In genomic region chr12:2892246-2892645, GRCh38 we compare ENCODE assay signal across 12 cellular contexts. TPM values are rescaled to one million over a fixed set of nuclear protein-coding genes. Genes with fewer than 3 reads are reported as not detected.
DNase-seq lines count a peak whose midpoint lies in the region; ATAC-seq and TF ChIP-seq lines count a peak whose summit lies in the region.
"Had no signal": no experiment of that assay in that cellular context is flagged by ENCODE, and none has a peak within 500 bp of the region (broad histone marks: within the 10 kb centered on the region; RNA-seq: fewer than 3 reads in every experiment).

No MANE protein-coding gene starts in this region.

- H3K27ac ChIP-seq in SJCRH30 (no peak overlapping the region), fibroblast of lung (ENCODE audit: insufficient read depth, low read length) (peak overlapping the region; percentile 92), smooth muscle cell (ENCODE audit: low read depth) (peak overlapping the region; percentile 85)

- DNase-seq in activated CD8-positive, alpha-beta memory T cell treated with anti-CD3 and anti-CD28 coated beads, Interleukin-2, amount 10 ng/mL, durations not matched to agents 7 days and 5 days = no peak
- DNase-seq in activated CD8-positive, alpha-beta memory T cell treated with anti-CD3 and anti-CD28 coated beads, Interleukin-2, amount 50 U/mL, for 4 hours = no peak
- DNase-seq in SJCRH30 = no peak
- DNase-seq in fibroblast of lung (ENCODE audit: low read depth in 2 of 2) = peak in 1 of 2 donors; percentile 28
- DNase-seq in smooth muscle cell (lab: John Stamatoyannopoulos, UW; ENCODE audit: unreplicated experiment) = no peak
- no peak for DNase-seq in activated CD8-positive, alpha-beta memory T cell treated with anti-CD3 and anti-CD28 coated beads for 24 hours
- no peak for DNase-seq in central memory CD4-positive, alpha-beta T cell
- DNase-seq: activated gamma-delta T cell, NCI-H1436 treated with DMSO at 0.1 percent for 48 hours had no signal

- peak overlapping the region; percentile 77 for H3K4me3 ChIP-seq in SJCRH30
- peak overlapping the region; percentile 80 to 92 (median 90) for H3K4me3 ChIP-seq in fibroblast of lung (replicated peaks in 1 of 4; ENCODE audit: control extremely low read depth in 1 of 4, insufficient read depth in 1 of 4, low read depth in 3 of 4, low read length in 4 of 4)
- peak overlapping the region; percentile 74 for H3K4me3 ChIP-seq in smooth muscle cell

- TF ChIP-seq CTCF in fibroblast of lung (conservative IDR thresholded peaks at IDR 0.05 in 1 of 2, IDR thresholded peaks at IDR 0.05 in 1 of 2; ENCODE audit: low read depth in 1 of 2, low read length in 2 of 2) (no peak), smooth muscle cell (IDR thresholded peaks at IDR 0.05; ENCODE audit: borderline replicate concordance, insufficient read depth, poor library complexity, severe bottlenecking) (no peak)

- peaks cover 46% of the 10 kb centered on the region for H3K79me2 ChIP-seq in fibroblast of lung (ENCODE audit: control insufficient read depth, insufficient read depth, low read length)
- peaks cover 55% of the 10 kb centered on the region for H3K79me2 ChIP-seq in smooth muscle cell (ENCODE audit: low read depth)

- H3K36me3 Mint-ChIP-seq in activated CD8-positive, alpha-beta memory T cell treated with anti-CD3 and anti-CD28 coated beads, Interleukin-2, amount 10 ng/mL, durations not matched to agents 7 days and 5 days = peaks cover 14% of the 10 kb centered on the region

- 90% methylated on average over 12 of the region's 12 CpGs for WGBS in smooth muscle cell (ENCODE audit: low lambda C conversion rate)

- no peak for ATAC-seq in activated CD8-positive, alpha-beta memory T cell treated with anti-CD3 and anti-CD28 coated beads, Interleukin-2, amount 10 ng/mL, durations not matched to agents 7 days and 5 days
- ATAC-seq in HG03139 (IDR thresholded peaks at IDR 0.05; ENCODE audit: unreplicated experiment) = no peak

- H3K4me1 ChIP-seq in SJCRH30 = peaks cover 5% of the 10 kb centered on the region; the same call in 1 of the 2 replicates
- peaks cover 5% of the 10 kb centered on the region for H3K4me1 ChIP-seq in fibroblast of lung (ENCODE audit: control insufficient read depth, extremely low read depth, insufficient read depth, low read length)
- H3K4me1 ChIP-seq in smooth muscle cell (ENCODE audit: low read depth) = peaks cover 19% of the 10 kb centered on the region

- H3K27ac Mint-ChIP-seq in activated CD8-positive, alpha-beta memory T cell treated with anti-CD3 and anti-CD28 coated beads, Interleukin-2, amount 10 ng/mL, durations not matched to agents 7 days and 5 days = no peak overlapping the region

- H3K36me3 ChIP-seq in SJCRH30 (peaks cover 6% of the 10 kb centered on the region; the same call in 1 of the 2 replicates), fibroblast of lung (ENCODE audit: control insufficient read depth, insufficient read depth, low read length) (peaks cover under 1% of the 10 kb centered on the region), smooth muscle cell (ENCODE audit: low read depth) (no peaks in the 10 kb centered on the region)

- no peaks in the 10 kb centered on the region for H3K27me3 Mint-ChIP-seq in activated CD8-positive, alpha-beta memory T cell treated with anti-CD3 and anti-CD28 coated beads, Interleukin-2, amount 10 ng/mL, durations not matched to agents 7 days and 5 days
- H3K27me3 Mint-ChIP-seq: memory B cell had no signal

- no peaks in the 10 kb centered on the region for H3K9me3 Mint-ChIP-seq in activated CD8-positive, alpha-beta memory T cell treated with anti-CD3 and anti-CD28 coated beads, Interleukin-2, amount 10 ng/mL, durations not matched to agents 7 days and 5 days (ENCODE audit: low read depth)
- H3K9me3 Mint-ChIP-seq: memory B cell had no signal

- peak overlapping the region; percentile 93 for H3K4me3 Mint-ChIP-seq in activated CD8-positive, alpha-beta memory T cell treated with anti-CD3 and anti-CD28 coated beads, Interleukin-2, amount 10 ng/mL, durations not matched to agents 7 days and 5 days

- no peaks in the 10 kb centered on the region for H3K27me3 ChIP-seq in SJCRH30
- H3K27me3 ChIP-seq in fibroblast of lung (ENCODE audit: control insufficient read depth, insufficient read depth, low read length) = no peaks in the 10 kb centered on the region
- no peaks in the 10 kb centered on the region for H3K27me3 ChIP-seq in smooth muscle cell (ENCODE audit: low read depth)

- H4K20me1 ChIP-seq in fibroblast of lung (ENCODE audit: control insufficient read depth, extremely low read depth, insufficient read depth, low read length) (no peaks in the 10 kb centered on the region), smooth muscle cell (ENCODE audit: low read depth) (peaks cover 55% of the 10 kb centered on the region)

- H3K9me3 ChIP-seq in SJCRH30 (replicated peaks) (no peaks in the 10 kb centered on the region), fibroblast of lung (ENCODE audit: control insufficient read depth, insufficient read depth, low read depth, low read length) (no peaks in the 10 kb centered on the region), smooth muscle cell (replicated peaks; ENCODE audit: low read depth) (no peaks in the 10 kb centered on the region)

- CTCF ChIA-PET in activated CD8-positive, alpha-beta memory T cell treated with anti-CD3 and anti-CD28 coated beads, Interleukin-2, amount 10 ng/mL, durations not matched to agents 7 days and 5 days (lab: Charles Lee) = interaction anchor here (1.0 to 3.6 kb wide), 4 partner anchors 9 to 108 kb away, joined by 4 to 15 read pairs (median 4); partner anchors contain the start of genes FOXM1 and RHNO1

- H3K9ac ChIP-seq in fibroblast of lung (ENCODE audit: insufficient read depth, low read length) (no peak overlapping the region), smooth muscle cell (ENCODE audit: low read depth) (no peak overlapping the region)

- H2AFZ ChIP-seq in fibroblast of lung (ENCODE audit: low read length) (no peak overlapping the region), smooth muscle cell (ENCODE audit: low read depth) (no peak overlapping the region)

- H3K4me1 Mint-ChIP-seq in activated CD8-positive, alpha-beta memory T cell treated with anti-CD3 and anti-CD28 coated beads, Interleukin-2, amount 10 ng/mL, durations not matched to agents 7 days and 5 days = peaks cover 37% of the 10 kb centered on the region

- H3K4me2 ChIP-seq in fibroblast of lung (ENCODE audit: extremely low read depth, insufficient read depth, low read length) = peak overlapping the region; percentile 83
- H3K4me2 ChIP-seq in smooth muscle cell = peak overlapping the region; percentile 83

- H3F3A ChIP-seq in smooth muscle cell (ENCODE audit: low read depth) = peaks cover 4% of the 10 kb centered on the region

RNA-seq across cellular contexts. Expression of gene TULP3, which starts 1.6 kb away (rescaled TPM):
- 1 to 10 TPM; 7.5 to 7.8 TPM for total RNA-seq in activated CD8-positive, alpha-beta memory T cell treated with anti-CD3 and anti-CD28 coated beads, Interleukin-2, amount 10 ng/mL, durations not matched to agents 7 days and 5 days
- total RNA-seq in SJCRH30 (2014; rRNA removed; shearing (Covaris generic)) = 40.4 and 45.2 TPM in 2 replicates
- total RNA-seq in fibroblast of lung (30.0 and 39.3 TPM in 2 replicates), smooth muscle cell (39.4 and 40.6 TPM in 2 replicates)
- polyA plus RNA-seq in fibroblast of lung (47.0 and 54.4 TPM in 2 replicates), smooth muscle cell (33.7 and 40.0 TPM in 2 replicates)
- polyA plus RNA-seq in fibroblast of lung (2012) = 36.0 and 38.3 TPM in 2 replicates
- polyA minus RNA-seq in fibroblast of lung (ENCODE audit: low replicate concordance) = 48.9 and 79.1 TPM in 2 replicates

RNA-seq across cellular contexts. Expression of gene RHNO1, which starts 15.2 kb away (rescaled TPM):
- 10 to 100 TPM; 43.4 to 49.2 TPM for total RNA-seq in activated CD8-positive, alpha-beta memory T cell treated with anti-CD3 and anti-CD28 coated beads, Interleukin-2, amount 10 ng/mL, durations not matched to agents 7 days and 5 days
- total RNA-seq in SJCRH30 (2014; rRNA removed; shearing (Covaris generic)) = 57.8 and 60.9 TPM in 2 replicates
- total RNA-seq in fibroblast of lung (16.7 and 29.7 TPM in 2 replicates), smooth muscle cell (20.5 and 22.6 TPM in 2 replicates)
- polyA plus RNA-seq in fibroblast of lung (33.2 and 42.5 TPM in 2 replicates), smooth muscle cell (23.4 and 29.7 TPM in 2 replicates)
- polyA plus RNA-seq in fibroblast of lung (2012) = 20.5 and 30.2 TPM in 2 replicates
- 24.6 and 36.5 TPM in 2 replicates for polyA minus RNA-seq in fibroblast of lung (ENCODE audit: low replicate concordance)

RNA-seq across cellular contexts. Expression of gene FOXM1, which starts 15.3 kb away (rescaled TPM):
- 100 to 1,000 TPM; 130 to 155 TPM for total RNA-seq in activated CD8-positive, alpha-beta memory T cell treated with anti-CD3 and anti-CD28 coated beads, Interleukin-2, amount 10 ng/mL, durations not matched to agents 7 days and 5 days
- 107 and 111 TPM in 2 replicates for total RNA-seq in SJCRH30 (2014; rRNA removed; shearing (Covaris generic))
- 1.3 and 7.3 TPM in 2 replicates for total RNA-seq in fibroblast of lung
- polyA plus RNA-seq in fibroblast of lung = 14.6 and 71.3 TPM in 2 replicates
- polyA plus RNA-seq in fibroblast of lung (2012) = 18.3 and 69.2 TPM in 2 replicates
- 39.8 and 156 TPM in 2 replicates for polyA minus RNA-seq in fibroblast of lung (ENCODE audit: low replicate concordance)
- total RNA-seq in smooth muscle cell = 2.3 and 3.7 TPM in 2 replicates
- 8.1 and 9.6 TPM in 2 replicates for polyA plus RNA-seq in smooth muscle cell

RNA-seq across cellular contexts. Expression of gene TEX52, which starts 35.4 kb away (rescaled TPM):
- total RNA-seq in activated CD8-positive, alpha-beta memory T cell treated with anti-CD3 and anti-CD28 coated beads, Interleukin-2, amount 10 ng/mL, durations not matched to agents 7 days and 5 days = under 1 TPM in 1 of 2 experiments, not detected in 1; 0.67 TPM
- 0.20 TPM in 1 of 2 replicates, not detected in the other for total RNA-seq in SJCRH30 (2014; rRNA removed; shearing (Covaris generic))
- total RNA-seq in fibroblast of lung (not detected in 2 replicates), smooth muscle cell (not detected in 2 replicates)
- polyA plus RNA-seq in fibroblast of lung (not detected in 2 replicates), smooth muscle cell (0.14 TPM in 1 of 2 replicates, not detected in the other)
- not detected in 2 replicates for polyA plus RNA-seq in fibroblast of lung (2012)
- not detected in 2 replicates for polyA minus RNA-seq in fibroblast of lung (ENCODE audit: low replicate concordance)
- total RNA-seq: urinary bladder had no signal
- polyA plus RNA-seq: urinary bladder had no signal

RNA-seq across cellular contexts. Expression of gene NRIP2, which starts 57.4 kb away (rescaled TPM):
- total RNA-seq in activated CD8-positive, alpha-beta memory T cell treated with anti-CD3 and anti-CD28 coated beads, Interleukin-2, amount 10 ng/mL, durations not matched to agents 7 days and 5 days = not detected
- 1.7 and 1.8 TPM in 2 replicates for total RNA-seq in SJCRH30 (2014; rRNA removed; shearing (Covaris generic))
- total RNA-seq in fibroblast of lung = under 0.01 and 0.17 TPM in 2 replicates
- polyA plus RNA-seq in fibroblast of lung = 0.08 and 0.21 TPM in 2 replicates
- polyA plus RNA-seq in fibroblast of lung (2012) = 0.44 and 0.58 TPM in 2 replicates
- 0.35 and 2.8 TPM in 2 replicates for polyA minus RNA-seq in fibroblast of lung (ENCODE audit: low replicate concordance)
- total RNA-seq in smooth muscle cell = 0.04 and 0.54 TPM in 2 replicates
- 0.29 and 1.0 TPM in 2 replicates for polyA plus RNA-seq in smooth muscle cell

Comparison
In these comparisons a context has a peak if more than half of its experiments do, and no peak if none do; other contexts are left out.
1. RNA of gene FOXM1, which starts 15.3 kb away (total RNA-seq): 130 to 155 TPM in activated CD8-positive, alpha-beta memory T cell treated with anti-CD3 and anti-CD28 coated beads, Interleukin-2, amount 10 ng/mL, durations not matched to agents 7 days and 5 days and 107 to 111 TPM in SJCRH30; 1.3 to 7.3 TPM in fibroblast of lung and 2.3 to 3.7 TPM in smooth muscle cell; every median in the first group is over 10 times any median in the second.
2. Peak in every context shown above with its lines, with median percentiles within 50 percentile points of each other: H3K4me3 ChIP-seq.